ENCODE assay signal across 1 cellular context in the genomic region with DNA sequence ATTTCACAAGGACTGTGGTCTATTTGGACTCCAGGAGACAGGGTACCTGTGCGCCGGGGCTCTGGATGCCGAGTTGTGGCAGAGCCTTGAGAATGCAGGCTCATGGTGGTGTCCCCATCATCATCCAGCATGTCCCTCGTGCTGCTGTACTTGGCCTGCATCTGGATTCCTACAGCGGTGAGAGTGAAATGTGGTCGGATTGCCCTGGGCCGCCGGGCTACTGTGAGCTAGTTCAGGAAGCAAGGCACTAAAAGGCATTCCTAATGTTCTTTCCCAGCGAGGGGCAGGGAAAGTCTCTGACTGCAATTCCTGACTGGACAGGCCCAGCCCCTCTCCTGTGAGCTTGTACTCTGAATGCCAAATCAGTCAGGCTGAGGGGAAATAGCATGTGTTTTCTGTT.
TF ChIP-seq lines count a peak whose summit lies in the region.

A gene with protein sequence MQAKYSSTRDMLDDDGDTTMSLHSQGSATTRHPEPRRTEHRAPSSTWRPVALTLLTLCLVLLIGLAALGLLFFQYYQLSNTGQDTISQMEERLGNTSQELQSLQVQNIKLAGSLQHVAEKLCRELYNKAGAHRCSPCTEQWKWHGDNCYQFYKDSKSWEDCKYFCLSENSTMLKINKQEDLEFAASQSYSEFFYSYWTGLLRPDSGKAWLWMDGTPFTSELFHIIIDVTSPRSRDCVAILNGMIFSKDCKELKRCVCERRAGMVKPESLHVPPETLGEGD (minus strand): TSS at position 224 of the 400 bp plus-strand sequence. CDS start 63 bp downstream, at position 161.

TF ChIP-seq in IMR-90, 13 proteins besides CTCF, POLR2A, EP300 and RAD21:
- TF ChIP-seq NFE2L2 (IDR thresholded peaks at IDR 0.05; ENCODE audit: low read depth, low read length) = no peak
- TF ChIP-seq MXI1 (IDR thresholded peaks at IDR 0.05; ENCODE audit: borderline replicate concordance, low read depth, low read length) = no peak
- TF ChIP-seq CHD1 (IDR thresholded peaks at IDR 0.05; ENCODE audit: low read depth, low read length) = no peak
- no peak for TF ChIP-seq RCOR1 (IDR thresholded peaks at IDR 0.05; ENCODE audit: insufficient replicate concordance, low read length)
- no peak for TF ChIP-seq SMC3 (IDR thresholded peaks at IDR 0.05; ENCODE audit: low read depth, low read length)
- no peak for TF ChIP-seq CEBPB (IDR thresholded peaks at IDR 0.05; ENCODE audit: low read depth, low read length)
- TF ChIP-seq, protein P1, sequence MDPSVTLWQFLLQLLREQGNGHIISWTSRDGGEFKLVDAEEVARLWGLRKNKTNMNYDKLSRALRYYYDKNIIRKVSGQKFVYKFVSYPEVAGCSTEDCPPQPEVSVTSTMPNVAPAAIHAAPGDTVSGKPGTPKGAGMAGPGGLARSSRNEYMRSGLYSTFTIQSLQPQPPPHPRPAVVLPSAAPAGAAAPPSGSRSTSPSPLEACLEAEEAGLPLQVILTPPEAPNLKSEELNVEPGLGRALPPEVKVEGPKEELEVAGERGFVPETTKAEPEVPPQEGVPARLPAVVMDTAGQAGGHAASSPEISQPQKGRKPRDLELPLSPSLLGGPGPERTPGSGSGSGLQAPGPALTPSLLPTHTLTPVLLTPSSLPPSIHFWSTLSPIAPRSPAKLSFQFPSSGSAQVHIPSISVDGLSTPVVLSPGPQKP (IDR thresholded peaks at IDR 0.05; ENCODE audit: borderline replicate concordance, low read depth, low read length) = no peak
- no peak for TF ChIP-seq MAFK (IDR thresholded peaks at IDR 0.05; ENCODE audit: low read depth, low read length)
- no peak for TF ChIP-seq RFX5 (IDR thresholded peaks at IDR 0.05; ENCODE audit: low read depth, low read length)
- TF ChIP-seq FOS (IDR thresholded peaks at IDR 0.05; ENCODE audit: low read depth, low read length) = no peak
- TF ChIP-seq BHLHE40 (IDR thresholded peaks at IDR 0.05; ENCODE audit: low read depth, low read length) = no peak
- TF ChIP-seq MAZ (IDR thresholded peaks at IDR 0.05; ENCODE audit: borderline replicate concordance, low read depth, low read length) = no peak
- TF ChIP-seq, protein P2, sequence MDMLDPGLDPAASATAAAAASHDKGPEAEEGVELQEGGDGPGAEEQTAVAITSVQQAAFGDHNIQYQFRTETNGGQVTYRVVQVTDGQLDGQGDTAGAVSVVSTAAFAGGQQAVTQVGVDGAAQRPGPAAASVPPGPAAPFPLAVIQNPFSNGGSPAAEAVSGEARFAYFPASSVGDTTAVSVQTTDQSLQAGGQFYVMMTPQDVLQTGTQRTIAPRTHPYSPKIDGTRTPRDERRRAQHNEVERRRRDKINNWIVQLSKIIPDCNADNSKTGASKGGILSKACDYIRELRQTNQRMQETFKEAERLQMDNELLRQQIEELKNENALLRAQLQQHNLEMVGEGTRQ (IDR thresholded peaks at IDR 0.05; ENCODE audit: low read depth, low read length) = no peak
